Comparison of ENCODE assay signal across 9 cellular contexts in genomic region chr12:52032431-52032796, GRCh38. TPM values are rescaled to one million over a fixed set of nuclear protein-coding genes. Genes with fewer than 3 reads are reported as not detected.
DNase-seq lines count a peak whose midpoint lies in the region; ATAC-seq and TF ChIP-seq lines count a peak whose summit lies in the region.
"Had no signal": no experiment of that assay in that cellular context is flagged by ENCODE, and none has a peak within 500 bp of the region (broad histone marks: within the 10 kb centered on the region; RNA-seq: fewer than 3 reads in every experiment).

No MANE protein-coding gene starts in this region.

- peak overlapping the region; percentile 26 for H3K4me3 ChIP-seq in MG63
- H3K4me3 ChIP-seq in breast epithelium, result peak overlapping the region; percentile 10 to 58 (median 46)

- H3K27me3 ChIP-seq in CD4-positive, alpha-beta T cell (ENCODE audit: control insufficient read depth, insufficient read depth, low read length), result no peaks in the 10 kb centered on the region
- H3K27me3 ChIP-seq in MG63 (no peaks in the 10 kb centered on the region), breast epithelium (no peaks in the 10 kb centered on the region)

- TF ChIP-seq POLR2A in breast epithelium (IDR thresholded peaks at IDR 0.05), result no peak

- H3K27ac Mint-ChIP-seq in CD4-positive, alpha-beta T cell, result peak overlapping the region; percentile 86
- H3K27ac Mint-ChIP-seq in stimulated activated naive CD8-positive, alpha-beta T cell treated with anti-CD3 and anti-CD28 coated beads, Interleukin-15, amount 100 ng/mL, for 72 hours, result peak overlapping the region in 1 of 2 donors; percentile 23

- peaks cover 33% of the 10 kb centered on the region for H3K4me1 Mint-ChIP-seq in CD4-positive, alpha-beta T cell (ENCODE audit: low read depth)
- H3K4me1 Mint-ChIP-seq in stimulated activated naive CD8-positive, alpha-beta T cell treated with anti-CD3 and anti-CD28 coated beads, Interleukin-15, amount 100 ng/mL, for 72 hours, result peaks cover 47% of the 10 kb centered on the region

- POLR2A ChIA-PET in CD4-positive, alpha-beta T cell (lab: Charles Lee), result interaction anchor here (1.0 to 5.0 kb wide), 8 partner anchors 9 to 212 kb away, joined by 3 to 37 read pairs (median 7); partner anchors contain the start of genes ATG101, NR4A1 and TAMALIN

- CTCF ChIA-PET in CD4-positive, alpha-beta T cell (lab: Charles Lee), result interaction anchor here (1.2 to 9.8 kb wide), 6 partner anchors 9 to 84 kb away, joined by 5 to 89 read pairs (median 8); partner anchors contain the start of genes ATG101, NR4A1 and TAMALIN

- H3K36me3 Mint-ChIP-seq in CD4-positive, alpha-beta T cell (ENCODE audit: low read depth), result no peaks in the 10 kb centered on the region

- no peaks in the 10 kb centered on the region for H3K36me3 ChIP-seq in MG63
- H3K36me3 ChIP-seq in breast epithelium, result no peaks in the 10 kb centered on the region

- no peaks in the 10 kb centered on the region for H3K27me3 Mint-ChIP-seq in CD4-positive, alpha-beta T cell
- H3K27me3 Mint-ChIP-seq in stimulated activated naive CD8-positive, alpha-beta T cell treated with anti-CD3 and anti-CD28 coated beads, Interleukin-15, amount 100 ng/mL, for 72 hours, result no peaks in the 10 kb centered on the region

- intact Hi-C loops in CD4-positive, alpha-beta T cell (cut with DNase I, micrococcal nuclease), result loop anchor here in 1 of 2 experiments (2.0 kb wide), 1 partner anchor 38 kb away; no protein-coding TSS in a partner anchor
- intact Hi-C loops in breast epithelium (cut with DNase I; ENCODE audit: low total_unique reads), result no loop called here
- intact Hi-C loops in left colon (cut with DNase I, micrococcal nuclease), result no loop called here

- no peak for TF ChIP-seq CTCF in CD4-positive, alpha-beta T cell (IDR thresholded peaks at IDR 0.05)
- no peak for TF ChIP-seq CTCF in breast epithelium (IDR thresholded peaks at IDR 0.05)

- no peak for DNase-seq in CD4-positive, alpha-beta T cell
- DNase-seq in MG63 (peak; percentile 66), breast epithelium (ENCODE audit: low spot score in 2 of 2) (peak; percentile 73 to 86), left colon (peak; percentile 74 to 83), retina (no peak), MV-4-11 (lab: John Stamatoyannopoulos, UW) (no peak)
- no peak for DNase-seq in stimulated activated naive CD8-positive, alpha-beta T cell treated with anti-CD3 and anti-CD28 coated beads, Interleukin-15, amount 100 ng/mL, for 72 hours

- no peaks in the 10 kb centered on the region for H3K9me3 Mint-ChIP-seq in CD4-positive, alpha-beta T cell
- H3K9me3 Mint-ChIP-seq in stimulated activated naive CD8-positive, alpha-beta T cell treated with anti-CD3 and anti-CD28 coated beads, Interleukin-15, amount 100 ng/mL, for 72 hours, result no peaks in the 10 kb centered on the region

- no peaks in the 10 kb centered on the region for H3K9me3 ChIP-seq in CD4-positive, alpha-beta T cell (ENCODE audit: control insufficient read depth, low read length)
- H3K9me3 ChIP-seq in MG63 (no peaks in the 10 kb centered on the region), breast epithelium (no peaks in the 10 kb centered on the region)

- H3K4me1 ChIP-seq in breast epithelium, result peaks cover 10 to 11% of the 10 kb centered on the region in 2 donors

- peak; percentile 3 for ATAC-seq in CD4-positive, alpha-beta T cell (ENCODE audit: poor library complexity)
- ATAC-seq in left colon (peak; percentile 40), GM18498 (IDR thresholded peaks at IDR 0.05; ENCODE audit: unreplicated experiment) (no peak)
- ATAC-seq in stimulated activated naive CD8-positive, alpha-beta T cell treated with anti-CD3 and anti-CD28 coated beads, Interleukin-15, amount 100 ng/mL, for 72 hours, result no peak

- peak overlapping the region; percentile 43 for H3K27ac ChIP-seq in CD4-positive, alpha-beta T cell (ENCODE audit: low read depth, low read length)
- H3K27ac ChIP-seq in breast epithelium, result peak overlapping the region; percentile 96

- H3K4me3 Mint-ChIP-seq in CD4-positive, alpha-beta T cell, result peak overlapping the region; percentile 80
- H3K4me3 Mint-ChIP-seq in stimulated activated naive CD8-positive, alpha-beta T cell treated with anti-CD3 and anti-CD28 coated beads, Interleukin-15, amount 100 ng/mL, for 72 hours, result peak overlapping the region; percentile 79 to 89

RNA-seq across cellular contexts. Expression of gene NR4A1, which starts 18.8 kb away (rescaled TPM):
- 10 to 100 TPM; 67.0 to 79.2 TPM for total RNA-seq in CD4-positive, alpha-beta T cell
- 4.4 TPM in 1 of 2 replicates, not detected in the other for total RNA-seq in MG63 (2014; rRNA removed; shearing (Covaris generic); ENCODE audit: low replicate concordance)
- 100 to 1,000 TPM in 1 of 3 donors, 10 to 100 TPM in 2; 35.7 to 154 (median 66.2) TPM for total RNA-seq in breast epithelium
- total RNA-seq in left colon, result 100 to 1,000 TPM in 1 of 2 donors, 10 to 100 TPM in 1; 37.7 to 182 TPM

RNA-seq across cellular contexts. Expression of gene TAMALIN, which starts 25.7 kb away (rescaled TPM):
- 100 to 1,000 TPM; 495 to 525 TPM for total RNA-seq in CD4-positive, alpha-beta T cell
- 1.4 and 2.0 TPM in 2 replicates for total RNA-seq in MG63 (2014; rRNA removed; shearing (Covaris generic); ENCODE audit: low replicate concordance)
- total RNA-seq in breast epithelium (10 to 100 TPM in 2 of 3 donors, 1 to 10 TPM in 1; 8.5 to 27.2 (median 16.0) TPM), left colon (10 to 100 TPM in 1 of 2 donors, 1 to 10 TPM in 1; 9.0 to 10.7 TPM)

RNA-seq across cellular contexts. Expression of gene ATG101, which starts 37.4 kb away (rescaled TPM):
- 10 to 100 TPM; 20.6 to 20.9 TPM for total RNA-seq in CD4-positive, alpha-beta T cell
- total RNA-seq in MG63 (2014; rRNA removed; shearing (Covaris generic); ENCODE audit: low replicate concordance), result 45.4 and 110 TPM in 2 replicates
- total RNA-seq in breast epithelium (10 to 100 TPM; 35.0 to 54.2 (median 39.7) TPM), left colon (10 to 100 TPM; 35.0 to 36.3 TPM)

RNA-seq across cellular contexts. Expression of gene SMIM41, which starts 47.1 kb away (rescaled TPM):
- total RNA-seq in CD4-positive, alpha-beta T cell, result not detected
- total RNA-seq in MG63 (2014; rRNA removed; shearing (Covaris generic); ENCODE audit: low replicate concordance), result not detected in 2 replicates
- 1 to 10 TPM in 1 of 3 donors, not detected in 2; 1.3 TPM for total RNA-seq in breast epithelium
- total RNA-seq in left colon, result under 1 TPM in 1 of 2 donors, not detected in 1; 0.31 TPM
- total RNA-seq: HT1080 had no signal

Comparison
In these comparisons a context has a peak if more than half of its experiments do, and no peak if none do; other contexts are left out.
1. ATAC-seq: peak in CD4-positive, alpha-beta T cell (single experiment) and left colon (single experiment); none in stimulated activated naive CD8-positive, alpha-beta T cell treated with anti-CD3 and anti-CD28 coated beads, Interleukin-15, amount 100 ng/mL, for 72 hours (single experiment) and GM18498 (single experiment).
2. DNase-seq: peak in MG63 (single experiment), breast epithelium (2 of 2) and left colon (2 of 2); none in CD4-positive, alpha-beta T cell (0 of 10), stimulated activated naive CD8-positive, alpha-beta T cell treated with anti-CD3 and anti-CD28 coated beads, Interleukin-15, amount 100 ng/mL, for 72 hours (0 of 2), retina (single experiment) and MV-4-11 (single experiment).
3. RNA of gene TAMALIN, which starts 25.7 kb away (total RNA-seq): 495 to 525 TPM in CD4-positive, alpha-beta T cell; 8.5 to 27.2 TPM in breast epithelium, 9.0 to 10.7 TPM in left colon and 1.4 to 2.0 TPM in MG63; every median in the first group is over 10 times any median in the second.